Comparison of ENCODE assay signal across 19 cellular contexts in the genomic region with DNA sequence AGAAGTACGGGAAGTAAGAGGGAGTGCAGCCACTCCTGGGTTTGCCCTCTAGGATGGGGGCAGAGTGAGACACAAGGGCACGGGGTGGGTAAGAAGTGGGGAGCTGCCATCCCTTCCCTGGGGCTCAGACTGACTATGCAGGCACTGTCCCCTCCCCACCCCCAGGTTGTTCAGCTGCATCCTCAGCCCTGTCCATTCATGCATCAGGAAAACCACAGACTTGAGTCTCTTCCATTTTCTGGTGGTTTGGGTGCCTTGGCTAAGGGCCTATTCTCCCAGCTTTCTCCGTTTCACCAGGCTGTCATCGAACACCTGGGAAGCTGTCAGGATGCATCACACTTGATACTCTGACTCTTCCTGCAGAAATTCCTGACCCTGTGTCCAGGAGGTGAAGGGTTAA.
"Had no signal": no experiment of that assay in that cellular context is flagged by ENCODE, and none has a peak within 500 bp of the region (broad histone marks: within the 10 kb centered on the region; RNA-seq: fewer than 3 reads in every experiment).

No MANE protein-coding gene starts in this region.

- H3K4me3 Mint-ChIP-seq: activated T-helper 17 cell treated with anti-CD3 and anti-CD28 coated beads, Interleukin-2, amount 50 U/mL, for 72 hours; natural killer cell treated with Interleukin-12 subunit alpha and Interleukin-12 subunit beta and Interleukin-15 and Interleukin-18, amount 100 ng/mL, for 72 hours; T-helper 2 cell treated with Interferon-gamma antibody and Interleukin-4, amounts not matched to agents 5 μg/mL and 100 μg/mL, for 36 hours had no signal

- H3K27ac Mint-ChIP-seq: activated T-helper 17 cell treated with anti-CD3 and anti-CD28 coated beads, Interleukin-2, amount 50 U/mL, for 72 hours; natural killer cell treated with Interleukin-12 subunit alpha and Interleukin-12 subunit beta and Interleukin-15 and Interleukin-18, amount 100 ng/mL, for 72 hours; T-helper 2 cell treated with Interferon-gamma antibody and Interleukin-4, amounts not matched to agents 5 μg/mL and 100 μg/mL, for 36 hours had no signal

- H3K9me3 Mint-ChIP-seq: natural killer cell treated with Interleukin-12 subunit alpha and Interleukin-12 subunit beta and Interleukin-15 and Interleukin-18, amount 100 ng/mL, for 72 hours had no signal

- H3K9me3 ChIP-seq: colonic mucosa had no signal

- H3K4me3 ChIP-seq: colonic mucosa, gastroesophageal sphincter, skin epidermis had no signal

- H3K4me1 ChIP-seq: colonic mucosa, gastroesophageal sphincter had no signal

- ATAC-seq: activated T-helper 17 cell treated with anti-CD3 and anti-CD28 coated beads, Interleukin-2, amount 50 U/mL, for 72 hours; gastroesophageal sphincter; left ventricle myocardium superior; natural killer cell treated with Interleukin-12 subunit alpha and Interleukin-12 subunit beta and Interleukin-15 and Interleukin-18, amount 100 ng/mL, for 72 hours had no signal

- H3K36me3 ChIP-seq: colonic mucosa, gastroesophageal sphincter had no signal

- H3K27ac ChIP-seq: colonic mucosa, gastroesophageal sphincter had no signal

- H3K27me3 ChIP-seq: colonic mucosa had no signal

- H3K4me1 Mint-ChIP-seq: activated T-helper 17 cell treated with anti-CD3 and anti-CD28 coated beads, Interleukin-2, amount 50 U/mL, for 72 hours had no signal

- DNase-seq: activated CD4-positive, alpha-beta T cell treated with anti-CD3 and anti-CD28 coated beads, Interleukin-2, amount 50 U/mL, for 1 hour; activated CD4-positive, CD25-positive, alpha-beta regulatory T cell; activated naive CD4-positive, alpha-beta T cell treated with Interleukin-2 at 50 U/mL for 16 hours; activated T-cell treated with anti-CD3 and anti-CD28 coated beads for 4 hours; anterior cingulate cortex; caudate nucleus; colonic mucosa; hypothalamus; left ventricle myocardium superior; mesendoderm; stimulated activated CD4-positive, alpha-beta T cell treated with anti-CD3 and anti-CD28 coated beads, Interleukin-15, amount 100 ng/mL, for 24 hours; stimulated activated CD4-positive, alpha-beta T cell treated with anti-CD3 and anti-CD28 coated beads, Interleukin-4, amount 100 ng/mL, for 1 hour; stimulated activated naive CD4-positive, alpha-beta T cell; trophoblast cell had no signal
